Comparison of ENCODE assay signal across 8 cellular contexts in genomic region chr5:43627028-43627427, GRCh38. TPM values are rescaled to one million over a fixed set of nuclear protein-coding genes. Genes with fewer than 3 reads are reported as not detected.
DNase-seq lines count a peak whose midpoint lies in the region; ATAC-seq, FAIRE-seq and TF ChIP-seq lines count a peak whose summit lies in the region.

No MANE protein-coding gene starts in this region.

- no peaks in the 10 kb centered on the region for H3K27me3 ChIP-seq in SJCRH30
- H3K27me3 ChIP-seq in foreskin keratinocyte: no peaks in the 10 kb centered on the region
- no peaks in the 10 kb centered on the region for H3K27me3 ChIP-seq in small intestine (ENCODE audit: control insufficient read depth in 2 of 2, insufficient read depth in 2 of 2, low read length in 2 of 2)

- peaks cover 38% of the 10 kb centered on the region for H3K36me3 ChIP-seq in SJCRH30
- peaks cover 0 to 3% of the 10 kb centered on the region in 2 donors for H3K36me3 ChIP-seq in small intestine (ENCODE audit: control insufficient read depth in 2 of 2, insufficient read depth in 2 of 2, low read length in 2 of 2)

- H3K4me1 ChIP-seq in SJCRH30 (peaks cover 4% of the 10 kb centered on the region; the same call in 1 of the 2 replicates), foreskin keratinocyte (no peaks in the 10 kb centered on the region), small intestine (ENCODE audit: control insufficient read depth in 2 of 2, insufficient read depth in 1 of 2, low read depth in 1 of 2, low read length in 1 of 2) (no peaks in the 10 kb centered on the region)

- FAIRE-seq in small intestine (lab: Jason Lieb, UNC): no peak

- peak; percentile 70 for TF ChIP-seq CTCF in foreskin keratinocyte (conservative IDR thresholded peaks at IDR 0.05)

- DNase-seq in DMS 273 (lab: John Stamatoyannopoulos, UW; ENCODE audit: unreplicated experiment): peak; percentile 80
- peak; percentile 67 for DNase-seq in HT1080 (ENCODE audit: low read depth)
- DNase-seq in SJCRH30: peak; percentile 34 to 62
- DNase-seq in foreskin keratinocyte: peak; percentile 22 to 55
- peak; percentile 40 for DNase-seq in small intestine
- no peak for DNase-seq in activated naive CD4-positive, alpha-beta T cell (lab: John Stamatoyannopoulos, UW)
- DNase-seq in epidermal melanocyte (ENCODE audit: insufficient read length, low spot score): no peak

- whole genome bisulfite sequencing in small intestine, 3 donors: 85 to 95% (median 89%) methylated on average over 2 of the region's 2 CpGs

- no peak overlapping the region for H3K27ac ChIP-seq in SJCRH30
- H3K27ac ChIP-seq in foreskin keratinocyte: no peak overlapping the region
- no peak overlapping the region for H3K27ac ChIP-seq in small intestine (ENCODE audit: low read depth in 1 of 2, low read length in 1 of 2)

- ATAC-seq in foreskin keratinocyte (peak; percentile 91), GM18498 (IDR thresholded peaks at IDR 0.05; ENCODE audit: unreplicated experiment) (no peak)

- H3K4me3 ChIP-seq in SJCRH30 (no peak overlapping the region), small intestine (ENCODE audit: low read depth in 1 of 2, low read length in 2 of 2) (no peak overlapping the region)

- H3K9me3 ChIP-seq in SJCRH30 (replicated peaks) (no peaks in the 10 kb centered on the region), small intestine (ENCODE audit: control insufficient read depth, low read depth) (no peaks in the 10 kb centered on the region)

RNA-seq across cellular contexts. Expression of gene NNT, which starts 24.0 kb away (rescaled TPM):
- 22.0 and 22.5 TPM in 2 replicates for total RNA-seq in HT1080 (2014; rRNA removed; shearing (Covaris generic))
- polyA plus RNA-seq in HT1080 (2015; cell fraction: cytosol; rRNA removed): 11.2 and 17.9 TPM in 2 replicates
- polyA plus RNA-seq in HT1080 (2015; cell fraction: nucleus; rRNA removed): 38.3 and 41.1 TPM in 2 replicates
- 122 and 130 TPM in 2 replicates for total RNA-seq in SJCRH30 (2014; rRNA removed; shearing (Covaris generic))
- 34.0 and 39.3 TPM in 2 replicates for total RNA-seq in foreskin keratinocyte
- polyA plus RNA-seq in foreskin keratinocyte (9.2 and 13.2 TPM in 2 replicates), small intestine (10 to 100 TPM in 2 of 3 donors, 1 to 10 TPM in 1; 7.4 to 28.0 (median 22.4) TPM)

Comparison
In these comparisons a context has a peak if more than half of its experiments do, and no peak if none do; other contexts are left out.
1. DNase-seq: peak in DMS 273 (single experiment), HT1080 (single experiment), SJCRH30 (2 of 2), foreskin keratinocyte (2 of 2) and small intestine (single experiment); none in activated naive CD4-positive, alpha-beta T cell (0 of 4) and epidermal melanocyte (single experiment).